In the genomic region with DNA sequence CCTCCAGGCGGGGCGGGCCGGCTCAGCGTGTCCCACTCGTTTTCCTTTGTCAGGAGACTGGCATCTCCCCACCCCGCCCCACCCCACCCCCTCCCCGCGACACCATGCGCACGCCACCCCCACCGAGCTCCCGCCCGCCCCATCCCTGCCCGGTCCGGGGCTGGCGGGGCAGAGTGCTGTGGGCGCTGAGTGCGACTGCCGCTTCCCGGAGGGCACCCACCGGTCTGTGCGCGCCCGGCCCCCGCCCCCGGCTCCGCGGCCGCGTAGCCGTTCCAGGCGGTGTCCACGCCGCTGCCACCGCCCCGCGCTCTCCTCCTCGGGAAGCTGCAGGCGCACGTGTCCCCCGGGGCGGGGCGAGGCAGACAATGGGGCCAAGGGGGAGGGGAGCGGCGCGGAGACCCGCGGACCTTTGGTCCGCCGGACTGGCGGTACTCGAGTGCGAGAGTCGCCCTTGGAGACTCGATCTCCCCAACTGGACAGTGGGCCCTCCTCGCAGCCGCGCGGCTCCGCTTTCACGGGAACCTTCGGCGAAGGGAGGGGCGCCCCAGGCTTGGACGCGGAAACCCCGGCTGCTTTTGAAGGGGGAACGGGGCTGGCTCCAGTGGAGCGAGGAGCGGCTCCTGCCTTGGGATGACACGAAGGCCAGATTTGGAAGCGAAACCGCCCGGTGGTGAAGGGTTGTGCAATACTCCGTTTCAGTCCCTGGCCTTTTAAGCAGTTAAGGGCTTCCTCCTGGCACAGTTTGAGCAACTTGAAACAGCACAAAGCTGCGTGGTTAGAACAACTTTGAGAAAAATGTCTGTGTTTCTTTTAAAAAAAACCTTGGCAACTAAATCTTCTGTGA, we compare ENCODE assay signal across 1 cellular context.
TF ChIP-seq lines count a peak whose summit lies in the region.

No MANE protein-coding gene starts in this region.

TF ChIP-seq in HEK293, 187 proteins besides CTCF, POLR2A, EP300 and RAD21 (continued from another document and continues in another):
- TF ChIP-seq, protein P1, sequence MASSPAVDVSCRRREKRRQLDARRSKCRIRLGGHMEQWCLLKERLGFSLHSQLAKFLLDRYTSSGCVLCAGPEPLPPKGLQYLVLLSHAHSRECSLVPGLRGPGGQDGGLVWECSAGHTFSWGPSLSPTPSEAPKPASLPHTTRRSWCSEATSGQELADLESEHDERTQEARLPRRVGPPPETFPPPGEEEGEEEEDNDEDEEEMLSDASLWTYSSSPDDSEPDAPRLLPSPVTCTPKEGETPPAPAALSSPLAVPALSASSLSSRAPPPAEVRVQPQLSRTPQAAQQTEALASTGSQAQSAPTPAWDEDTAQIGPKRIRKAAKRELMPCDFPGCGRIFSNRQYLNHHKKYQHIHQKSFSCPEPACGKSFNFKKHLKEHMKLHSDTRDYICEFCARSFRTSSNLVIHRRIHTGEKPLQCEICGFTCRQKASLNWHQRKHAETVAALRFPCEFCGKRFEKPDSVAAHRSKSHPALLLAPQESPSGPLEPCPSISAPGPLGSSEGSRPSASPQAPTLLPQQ (tag by site-specific recombination; IDR thresholded peaks at IDR 0.05): peak; percentile 97
- TF ChIP-seq ZNF146 (tag by site-specific recombination; IDR thresholded peaks at IDR 0.05) (peak; percentile 45; the same call in 1 of the 2 replicates), GLI4 (tag by site-specific recombination; IDR thresholded peaks at IDR 0.05) (0 out of 2 replicates have a peak, but pooled peaks have one; percentile 45), ZFP69B (tag by site-specific recombination; IDR thresholded peaks at IDR 0.05) (peak; percentile 95), ZNF555 (tag by site-specific recombination; conservative IDR thresholded peaks at IDR 0.05) (no peak), ZNF654 (tag by site-specific recombination; IDR thresholded peaks at IDR 0.05; ENCODE audit: low read depth) (no peak), ZNF155 (tag by site-specific recombination; IDR thresholded peaks at IDR 0.05) (no peak), ZNF837 (tag by site-specific recombination; IDR thresholded peaks at IDR 0.05) (no peak), ZNF239 (tag by site-specific recombination; IDR thresholded peaks at IDR 0.05) (0 out of 2 replicates have a peak, but pooled peaks have one; percentile 11), ZFP37 (tag by site-specific recombination; IDR thresholded peaks at IDR 0.05) (peak; percentile 85), ZSCAN16 (tag by site-specific recombination; IDR thresholded peaks at IDR 0.05) (0 out of 2 replicates have a peak, but pooled peaks have one; percentile 17), KLF8 (tag by site-specific recombination; IDR thresholded peaks at IDR 0.05) (peak; percentile 92), ZNF423 (tag by site-specific recombination; IDR thresholded peaks at IDR 0.05) (peak; percentile 79), ZNF660 (tag by site-specific recombination; IDR thresholded peaks at IDR 0.05) (peak; percentile 76; the same call in 1 of the 2 replicates), ZNF768 (tag by site-specific recombination; IDR thresholded peaks at IDR 0.05) (no peak), HOXC10 (CRISPR knock-in tag; IDR thresholded peaks at IDR 0.05) (no peak), ZNF112 (tag by site-specific recombination; IDR thresholded peaks at IDR 0.05) (no peak), ZNF76 (tag by site-specific recombination; IDR thresholded peaks at IDR 0.05; ENCODE audit: borderline replicate concordance, low read depth) (peak; percentile 76; the same call in 1 of the 2 replicates), ZNF121 (tag by site-specific recombination; IDR thresholded peaks at IDR 0.05) (0 out of 2 replicates have a peak, but pooled peaks have one; percentile 16), BCL11A (tag by site-specific recombination; IDR thresholded peaks at IDR 0.05; ENCODE audit: low read depth) (peak; percentile 87; the same call in 1 of the 2 replicates), ZNF366 (tag by site-specific recombination; conservative IDR thresholded peaks at IDR 0.05) (peak; percentile 56; the same call in 1 of the 2 replicates), KLF7 (tag by site-specific recombination; IDR thresholded peaks at IDR 0.05; ENCODE audit: borderline replicate concordance) (peak; percentile 78), ZNF24 (tag by site-specific recombination; IDR thresholded peaks at IDR 0.05) (peak; percentile 72; the same call in 1 of the 2 replicates), ZNF600 (tag by site-specific recombination; IDR thresholded peaks at IDR 0.05) (peak; percentile 95), KLF9 (tag by site-specific recombination; IDR thresholded peaks at IDR 0.05; ENCODE audit: low read depth) (peak; percentile 61), ZNF433 (tag by site-specific recombination; IDR thresholded peaks at IDR 0.05; ENCODE audit: low read depth) (no peak), ZNF549 (tag by site-specific recombination; IDR thresholded peaks at IDR 0.05) (no peak), ZNF629 (tag by site-specific recombination; IDR thresholded peaks at IDR 0.05) (peak; percentile 74), ZBTB1 (tag by site-specific recombination; IDR thresholded peaks at IDR 0.05) (no peak), ZIC2 (tag by site-specific recombination; IDR thresholded peaks at IDR 0.05) (peak; percentile 62), REPIN1 (tag by site-specific recombination; IDR thresholded peaks at IDR 0.05; ENCODE audit: low read depth) (peak; percentile 60; the same call in 1 of the 2 replicates), ZNF140 (tag by site-specific recombination; IDR thresholded peaks at IDR 0.05) (no peak), ZFP41 (tag by site-specific recombination; IDR thresholded peaks at IDR 0.05; ENCODE audit: borderline replicate concordance) (no peak), ZNF274 (IDR thresholded peaks at IDR 0.05; ENCODE audit: low read length) (no peak), ZNF274 (tag by site-specific recombination; IDR thresholded peaks at IDR 0.05; ENCODE audit: borderline replicate concordance) (no peak), ZNF335 (tag by site-specific recombination; conservative IDR thresholded peaks at IDR 0.05) (peak; percentile 96), ZNF521 (tag by site-specific recombination; IDR thresholded peaks at IDR 0.05) (no peak), ZNF37A (tag by site-specific recombination; IDR thresholded peaks at IDR 0.05) (0 out of 2 replicates have a peak, but pooled peaks have one; percentile 31)
- TF ChIP-seq, protein P2, sequence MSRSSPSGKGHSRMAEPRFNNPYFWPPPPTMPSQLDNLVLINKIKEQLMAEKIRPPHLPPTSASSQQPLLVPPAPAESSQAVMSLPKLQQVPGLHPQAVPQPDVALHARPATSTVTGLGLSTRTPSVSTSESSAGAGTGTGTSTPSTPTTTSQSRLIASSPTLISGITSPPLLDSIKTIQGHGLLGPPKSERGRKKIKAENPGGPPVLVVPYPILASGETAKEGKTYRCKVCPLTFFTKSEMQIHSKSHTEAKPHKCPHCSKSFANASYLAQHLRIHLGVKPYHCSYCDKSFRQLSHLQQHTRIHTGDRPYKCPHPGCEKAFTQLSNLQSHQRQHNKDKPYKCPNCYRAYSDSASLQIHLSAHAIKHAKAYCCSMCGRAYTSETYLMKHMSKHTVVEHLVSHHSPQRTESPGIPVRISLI (tag by site-specific recombination; IDR thresholded peaks at IDR 0.05): peak; percentile 77
- TF ChIP-seq, protein P3, sequence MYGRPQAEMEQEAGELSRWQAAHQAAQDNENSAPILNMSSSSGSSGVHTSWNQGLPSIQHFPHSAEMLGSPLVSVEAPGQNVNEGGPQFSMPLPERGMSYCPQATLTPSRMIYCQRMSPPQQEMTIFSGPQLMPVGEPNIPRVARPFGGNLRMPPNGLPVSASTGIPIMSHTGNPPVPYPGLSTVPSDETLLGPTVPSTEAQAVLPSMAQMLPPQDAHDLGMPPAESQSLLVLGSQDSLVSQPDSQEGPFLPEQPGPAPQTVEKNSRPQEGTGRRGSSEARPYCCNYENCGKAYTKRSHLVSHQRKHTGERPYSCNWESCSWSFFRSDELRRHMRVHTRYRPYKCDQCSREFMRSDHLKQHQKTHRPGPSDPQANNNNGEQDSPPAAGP (tag by site-specific recombination; IDR thresholded peaks at IDR 0.05): peak; percentile 89
- TF ChIP-seq, protein P4, sequence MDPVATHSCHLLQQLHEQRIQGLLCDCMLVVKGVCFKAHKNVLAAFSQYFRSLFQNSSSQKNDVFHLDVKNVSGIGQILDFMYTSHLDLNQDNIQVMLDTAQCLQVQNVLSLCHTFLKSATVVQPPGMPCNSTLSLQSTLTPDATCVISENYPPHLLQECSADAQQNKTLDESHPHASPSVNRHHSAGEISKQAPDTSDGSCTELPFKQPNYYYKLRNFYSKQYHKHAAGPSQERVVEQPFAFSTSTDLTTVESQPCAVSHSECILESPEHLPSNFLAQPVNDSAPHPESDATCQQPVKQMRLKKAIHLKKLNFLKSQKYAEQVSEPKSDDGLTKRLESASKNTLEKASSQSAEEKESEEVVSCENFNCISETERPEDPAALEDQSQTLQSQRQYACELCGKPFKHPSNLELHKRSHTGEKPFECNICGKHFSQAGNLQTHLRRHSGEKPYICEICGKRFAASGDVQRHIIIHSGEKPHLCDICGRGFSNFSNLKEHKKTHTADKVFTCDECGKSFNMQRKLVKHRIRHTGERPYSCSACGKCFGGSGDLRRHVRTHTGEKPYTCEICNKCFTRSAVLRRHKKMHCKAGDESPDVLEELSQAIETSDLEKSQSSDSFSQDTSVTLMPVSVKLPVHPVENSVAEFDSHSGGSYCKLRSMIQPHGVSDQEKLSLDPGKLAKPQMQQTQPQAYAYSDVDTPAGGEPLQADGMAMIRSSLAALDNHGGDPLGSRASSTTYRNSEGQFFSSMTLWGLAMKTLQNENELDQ (tag by site-specific recombination; IDR thresholded peaks at IDR 0.05; ENCODE audit: low read depth): no peak
- TF ChIP-seq, protein P5, sequence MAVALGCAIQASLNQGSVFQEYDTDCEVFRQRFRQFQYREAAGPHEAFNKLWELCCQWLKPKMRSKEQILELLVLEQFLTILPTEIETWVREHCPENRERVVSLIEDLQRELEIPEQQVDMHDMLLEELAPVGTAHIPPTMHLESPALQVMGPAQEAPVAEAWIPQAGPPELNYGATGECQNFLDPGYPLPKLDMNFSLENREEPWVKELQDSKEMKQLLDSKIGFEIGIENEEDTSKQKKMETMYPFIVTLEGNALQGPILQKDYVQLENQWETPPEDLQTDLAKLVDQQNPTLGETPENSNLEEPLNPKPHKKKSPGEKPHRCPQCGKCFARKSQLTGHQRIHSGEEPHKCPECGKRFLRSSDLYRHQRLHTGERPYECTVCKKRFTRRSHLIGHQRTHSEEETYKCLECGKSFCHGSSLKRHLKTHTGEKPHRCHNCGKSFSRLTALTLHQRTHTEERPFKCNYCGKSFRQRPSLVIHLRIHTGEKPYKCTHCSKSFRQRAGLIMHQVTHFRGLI (tag by site-specific recombination; IDR thresholded peaks at IDR 0.05): peak; percentile 16; the same call in 1 of the 2 replicates
- TF ChIP-seq, protein P6, sequence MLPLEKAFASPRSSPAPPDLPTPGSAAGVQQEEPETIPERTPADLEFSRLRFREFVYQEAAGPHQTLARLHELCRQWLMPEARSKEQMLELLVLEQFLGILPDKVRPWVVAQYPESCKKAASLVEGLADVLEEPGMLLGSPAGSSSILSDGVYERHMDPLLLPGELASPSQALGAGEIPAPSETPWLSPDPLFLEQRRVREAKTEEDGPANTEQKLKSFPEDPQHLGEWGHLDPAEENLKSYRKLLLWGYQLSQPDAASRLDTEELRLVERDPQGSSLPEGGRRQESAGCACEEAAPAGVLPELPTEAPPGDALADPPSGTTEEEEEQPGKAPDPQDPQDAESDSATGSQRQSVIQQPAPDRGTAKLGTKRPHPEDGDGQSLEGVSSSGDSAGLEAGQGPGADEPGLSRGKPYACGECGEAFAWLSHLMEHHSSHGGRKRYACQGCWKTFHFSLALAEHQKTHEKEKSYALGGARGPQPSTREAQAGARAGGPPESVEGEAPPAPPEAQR (tag by site-specific recombination; IDR thresholded peaks at IDR 0.05): peak; percentile 51; the same call in 1 of the 2 replicates
- TF ChIP-seq, protein P7, sequence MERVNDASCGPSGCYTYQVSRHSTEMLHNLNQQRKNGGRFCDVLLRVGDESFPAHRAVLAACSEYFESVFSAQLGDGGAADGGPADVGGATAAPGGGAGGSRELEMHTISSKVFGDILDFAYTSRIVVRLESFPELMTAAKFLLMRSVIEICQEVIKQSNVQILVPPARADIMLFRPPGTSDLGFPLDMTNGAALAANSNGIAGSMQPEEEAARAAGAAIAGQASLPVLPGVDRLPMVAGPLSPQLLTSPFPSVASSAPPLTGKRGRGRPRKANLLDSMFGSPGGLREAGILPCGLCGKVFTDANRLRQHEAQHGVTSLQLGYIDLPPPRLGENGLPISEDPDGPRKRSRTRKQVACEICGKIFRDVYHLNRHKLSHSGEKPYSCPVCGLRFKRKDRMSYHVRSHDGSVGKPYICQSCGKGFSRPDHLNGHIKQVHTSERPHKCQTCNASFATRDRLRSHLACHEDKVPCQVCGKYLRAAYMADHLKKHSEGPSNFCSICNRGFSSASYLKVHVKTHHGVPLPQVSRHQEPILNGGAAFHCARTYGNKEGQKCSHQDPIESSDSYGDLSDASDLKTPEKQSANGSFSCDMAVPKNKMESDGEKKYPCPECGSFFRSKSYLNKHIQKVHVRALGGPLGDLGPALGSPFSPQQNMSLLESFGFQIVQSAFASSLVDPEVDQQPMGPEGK (tag by site-specific recombination; IDR thresholded peaks at IDR 0.05): peak; percentile 75
- TF ChIP-seq, protein P8, sequence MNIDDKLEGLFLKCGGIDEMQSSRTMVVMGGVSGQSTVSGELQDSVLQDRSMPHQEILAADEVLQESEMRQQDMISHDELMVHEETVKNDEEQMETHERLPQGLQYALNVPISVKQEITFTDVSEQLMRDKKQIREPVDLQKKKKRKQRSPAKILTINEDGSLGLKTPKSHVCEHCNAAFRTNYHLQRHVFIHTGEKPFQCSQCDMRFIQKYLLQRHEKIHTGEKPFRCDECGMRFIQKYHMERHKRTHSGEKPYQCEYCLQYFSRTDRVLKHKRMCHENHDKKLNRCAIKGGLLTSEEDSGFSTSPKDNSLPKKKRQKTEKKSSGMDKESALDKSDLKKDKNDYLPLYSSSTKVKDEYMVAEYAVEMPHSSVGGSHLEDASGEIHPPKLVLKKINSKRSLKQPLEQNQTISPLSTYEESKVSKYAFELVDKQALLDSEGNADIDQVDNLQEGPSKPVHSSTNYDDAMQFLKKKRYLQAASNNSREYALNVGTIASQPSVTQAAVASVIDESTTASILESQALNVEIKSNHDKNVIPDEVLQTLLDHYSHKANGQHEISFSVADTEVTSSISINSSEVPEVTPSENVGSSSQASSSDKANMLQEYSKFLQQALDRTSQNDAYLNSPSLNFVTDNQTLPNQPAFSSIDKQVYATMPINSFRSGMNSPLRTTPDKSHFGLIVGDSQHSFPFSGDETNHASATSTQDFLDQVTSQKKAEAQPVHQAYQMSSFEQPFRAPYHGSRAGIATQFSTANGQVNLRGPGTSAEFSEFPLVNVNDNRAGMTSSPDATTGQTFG (tag by site-specific recombination; IDR thresholded peaks at IDR 0.05; ENCODE audit: borderline replicate concordance): no peak
